ENCODE assay signal across 28 cellular contexts in genomic region chr7:158087196-158087595, GRCh38.
"Had no signal": no experiment of that assay in that cellular context is flagged by ENCODE, and none has a peak within 500 bp of the region (broad histone marks: within the 10 kb centered on the region; RNA-seq: fewer than 3 reads in every experiment).

No MANE protein-coding gene starts in this region.

- DNase-seq: activated B cell treated with CpG ODN at 0.5 μM for 24 hours; activated CD4-positive, alpha-beta T cell treated with anti-CD3 and anti-CD28 coated beads for 4 hours; activated CD4-positive, alpha-beta T cell treated with anti-CD3 and anti-CD28 coated beads, Interleukin-2, amount 50 U/mL, for 1 hour; activated CD4-positive, CD25-positive, alpha-beta regulatory T cell treated with anti-CD3 and anti-CD28 coated beads, Interleukin-2, amount 50 U/mL, for 72 hours; activated CD8-positive, alpha-beta T cell treated with anti-CD3 and anti-CD28 coated beads for 36 hours; activated gamma-delta T cell treated with Interleukin-2 at 50 U/mL for 16 hours; activated naive CD4-positive, alpha-beta T cell treated with anti-CD3 and anti-CD28 coated beads for 36 hours; activated T-cell treated with anti-CD3 and anti-CD28 coated beads, Interleukin-2, amount 50 U/mL, for 1 hour; activated T-cell treated with anti-CD3 and anti-CD28 coated beads, Interleukin-2, amount 50 U/mL, for 72 hours; adrenal gland; body of pancreas; cerebellar nuclear complex; Kasumi-1; KG1; MG63; NCI-H1048; NCI-H1105 treated with DMSO at 0.1 percent for 48 hours; NCI-H1436; NCI-H1694; NCI-H2029; NCI-H345; NCI-H524 treated with DMSO at 0.1 percent for 48 hours; Peyer's patch; RPMI8226; SHP77 treated with DMSO at 0.1 percent for 48 hours; SK-N-SH had no signal

- ATAC-seq: activated CD8-positive, alpha-beta T cell treated with anti-CD3 and anti-CD28 coated beads for 36 hours; activated naive CD4-positive, alpha-beta T cell treated with anti-CD3 and anti-CD28 coated beads, Interleukin-2, amount 50 U/mL, for 72 hours; activated T-cell treated with anti-CD3 and anti-CD28 coated beads, Interleukin-2, amount 50 U/mL, for 72 hours; activated T-helper 17 cell treated with anti-CD3 and anti-CD28 coated beads, Interleukin-2, amount 50 U/mL, for 72 hours; body of pancreas had no signal
